Comparison of ENCODE assay signal across 1 cellular context in genomic region chr2:65435625-65436168, GRCh38.
TF ChIP-seq lines count a peak whose summit lies in the region.

No MANE protein-coding gene starts in this region.

TF ChIP-seq in H1, 55 proteins besides CTCF, POLR2A, EP300 and RAD21 (continued from another document):
- TF ChIP-seq ATF2 (IDR thresholded peaks at IDR 0.05; ENCODE audit: low read length) (peak; percentile 73; the same call in 1 of the 2 replicates), PHF8 (conservative IDR thresholded peaks at IDR 0.05; ENCODE audit: low read depth, low read length) (peak; percentile 64), CHD7 (IDR thresholded peaks at IDR 0.05; ENCODE audit: insufficient replicate concordance, low read length) (no peak), SUZ12 (IDR thresholded peaks at IDR 0.05; ENCODE audit: low read length) (no peak), USF2 (IDR thresholded peaks at IDR 0.05; ENCODE audit: low read length) (no peak), RNF2 (IDR thresholded peaks at IDR 0.05; ENCODE audit: borderline replicate concordance, low read depth, low read length, missing control alignments, poor library complexity, severe bottlenecking) (no peak), CREB1 (IDR thresholded peaks at IDR 0.05) (peak; percentile 33; the same call in 1 of the 2 replicates), BRCA1 (IDR thresholded peaks at IDR 0.05; ENCODE audit: low read depth, low read length) (no peak), RXRA (IDR thresholded peaks at IDR 0.05; ENCODE audit: insufficient read depth, low read depth, low read length) (no peak), TAF1 (IDR thresholded peaks at IDR 0.05; ENCODE audit: low read depth, low read length) (peak; percentile 11; the same call in 1 of the 2 replicates), ZNF274 (IDR thresholded peaks at IDR 0.05; ENCODE audit: borderline replicate concordance, extremely low read depth, low read length) (no peak), GTF2F1 (IDR thresholded peaks at IDR 0.05; ENCODE audit: borderline replicate concordance, low read depth, low read length) (no peak), JUND (IDR thresholded peaks at IDR 0.05; ENCODE audit: low read length) (peak; percentile 25; the same call in 1 of the 2 replicates), CBX8 (IDR thresholded peaks at IDR 0.05; ENCODE audit: borderline replicate concordance, low read depth, low read length) (no peak), KDM5A (IDR thresholded peaks at IDR 0.05; ENCODE audit: low read length) (no peak), SP4 (IDR thresholded peaks at IDR 0.05; ENCODE audit: low read length) (no peak), SIN3A (conservative IDR thresholded peaks at IDR 0.05 in 1 of 2, IDR thresholded peaks at IDR 0.05 in 1 of 2; ENCODE audit: low read depth in 1 of 2, low read length in 2 of 2) (peak; percentile 16 to 55; a peak in 1 of 4 replicates), CHD1 (IDR thresholded peaks at IDR 0.05; ENCODE audit: low read depth, low read length) (no peak), POU5F1 (IDR thresholded peaks at IDR 0.05; ENCODE audit: low read depth, low read length) (no peak), FOSL1 (IDR thresholded peaks at IDR 0.05; ENCODE audit: insufficient read depth, low read depth, low read length) (no peak), SIX5 (IDR thresholded peaks at IDR 0.05; ENCODE audit: low read depth, low read length) (no peak), POLR2AphosphoS5 (IDR thresholded peaks at IDR 0.05; ENCODE audit: low read depth, low read length) (0 out of 2 replicates have a peak, but pooled peaks have one; percentile 30), GABPA (IDR thresholded peaks at IDR 0.05; ENCODE audit: borderline replicate concordance, insufficient read depth, low read length) (no peak), CHD2 (IDR thresholded peaks at IDR 0.05; ENCODE audit: low read length) (no peak), CEBPB (IDR thresholded peaks at IDR 0.05; ENCODE audit: low read depth, low read length) (no peak), KDM1A (IDR thresholded peaks at IDR 0.05; ENCODE audit: borderline replicate concordance, low read length) (no peak), TEAD4 (IDR thresholded peaks at IDR 0.05; ENCODE audit: low read depth, low read length) (0 out of 2 replicates have a peak, but pooled peaks have one; percentile 18), KDM4A (IDR thresholded peaks at IDR 0.05; ENCODE audit: low read depth, low read length, severe bottlenecking) (peak; percentile 61), ASH2L (IDR thresholded peaks at IDR 0.05; ENCODE audit: low read length) (peak; percentile 21), MAX (IDR thresholded peaks at IDR 0.05) (peak; percentile 63), TCF12 (IDR thresholded peaks at IDR 0.05; ENCODE audit: low read depth, low read length) (no peak), SIRT6 (IDR thresholded peaks at IDR 0.05; ENCODE audit: low read length) (no peak), E2F6 (IDR thresholded peaks at IDR 0.05) (0 out of 2 replicates have a peak, but pooled peaks have one; percentile 24), RBBP5 (IDR thresholded peaks at IDR 0.05; ENCODE audit: borderline replicate concordance, low read depth, low read length) (no peak), CBX5 (IDR thresholded peaks at IDR 0.05; ENCODE audit: low read depth, low read length) (no peak), JUN (IDR thresholded peaks at IDR 0.05; ENCODE audit: low read depth, low read length) (0 out of 2 replicates have a peak, but pooled peaks have one; percentile 15), TAF7 (optimal IDR thresholded peaks at IDR 0.05; ENCODE audit: borderline replicate concordance, low read depth, low read length) (no peak), EZH2 (IDR thresholded peaks at IDR 0.05; ENCODE audit: low read depth, low read length, severe bottlenecking) (no peak), NRF1 (IDR thresholded peaks at IDR 0.05; ENCODE audit: low read depth, low read length) (0 out of 2 replicates have a peak, but pooled peaks have one; percentile 26), TBP (IDR thresholded peaks at IDR 0.05; ENCODE audit: low read depth, low read length) (no peak; the same call in 1 of the 2 replicates), SP2 (IDR thresholded peaks at IDR 0.05; ENCODE audit: low read length) (no peak)
